ENCODE assay signal across 1 cellular context in the genomic region with DNA sequence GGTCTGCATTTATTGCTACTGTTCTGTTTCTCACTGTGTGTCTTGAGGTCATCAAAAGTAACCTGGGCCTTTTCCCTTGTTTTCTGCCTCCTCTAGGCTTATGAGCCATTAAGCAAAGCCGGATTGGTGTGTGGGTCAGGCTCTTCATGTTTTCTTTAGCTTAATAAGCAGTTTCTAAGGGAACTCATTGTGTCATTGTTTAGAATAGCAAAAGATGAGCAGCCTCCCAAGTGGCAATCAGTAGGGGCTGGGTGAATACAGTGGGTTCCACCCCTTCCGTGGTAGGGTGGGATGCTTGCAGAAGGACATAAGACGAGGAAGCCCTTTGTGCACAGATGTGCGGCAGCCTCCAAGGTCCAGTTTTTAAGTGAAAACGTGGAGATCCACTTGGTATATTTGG.
TF ChIP-seq lines count a peak whose summit lies in the region.

No MANE protein-coding gene starts in this region.

TF ChIP-seq in HepG2, 621 proteins besides CTCF, POLR2A, EP300 and RAD21:
- TF ChIP-seq CREB3 (CRISPR knock-in tag; IDR thresholded peaks at IDR 0.05): no peak
- TF ChIP-seq ZNF691 (CRISPR knock-in tag; IDR thresholded peaks at IDR 0.05; ENCODE audit: borderline replicate concordance, low read depth): no peak
- TF ChIP-seq AGO2 (optimal IDR thresholded peaks at IDR 0.05; ENCODE audit: low read depth, low read length): no peak
- TF ChIP-seq, protein P1, sequence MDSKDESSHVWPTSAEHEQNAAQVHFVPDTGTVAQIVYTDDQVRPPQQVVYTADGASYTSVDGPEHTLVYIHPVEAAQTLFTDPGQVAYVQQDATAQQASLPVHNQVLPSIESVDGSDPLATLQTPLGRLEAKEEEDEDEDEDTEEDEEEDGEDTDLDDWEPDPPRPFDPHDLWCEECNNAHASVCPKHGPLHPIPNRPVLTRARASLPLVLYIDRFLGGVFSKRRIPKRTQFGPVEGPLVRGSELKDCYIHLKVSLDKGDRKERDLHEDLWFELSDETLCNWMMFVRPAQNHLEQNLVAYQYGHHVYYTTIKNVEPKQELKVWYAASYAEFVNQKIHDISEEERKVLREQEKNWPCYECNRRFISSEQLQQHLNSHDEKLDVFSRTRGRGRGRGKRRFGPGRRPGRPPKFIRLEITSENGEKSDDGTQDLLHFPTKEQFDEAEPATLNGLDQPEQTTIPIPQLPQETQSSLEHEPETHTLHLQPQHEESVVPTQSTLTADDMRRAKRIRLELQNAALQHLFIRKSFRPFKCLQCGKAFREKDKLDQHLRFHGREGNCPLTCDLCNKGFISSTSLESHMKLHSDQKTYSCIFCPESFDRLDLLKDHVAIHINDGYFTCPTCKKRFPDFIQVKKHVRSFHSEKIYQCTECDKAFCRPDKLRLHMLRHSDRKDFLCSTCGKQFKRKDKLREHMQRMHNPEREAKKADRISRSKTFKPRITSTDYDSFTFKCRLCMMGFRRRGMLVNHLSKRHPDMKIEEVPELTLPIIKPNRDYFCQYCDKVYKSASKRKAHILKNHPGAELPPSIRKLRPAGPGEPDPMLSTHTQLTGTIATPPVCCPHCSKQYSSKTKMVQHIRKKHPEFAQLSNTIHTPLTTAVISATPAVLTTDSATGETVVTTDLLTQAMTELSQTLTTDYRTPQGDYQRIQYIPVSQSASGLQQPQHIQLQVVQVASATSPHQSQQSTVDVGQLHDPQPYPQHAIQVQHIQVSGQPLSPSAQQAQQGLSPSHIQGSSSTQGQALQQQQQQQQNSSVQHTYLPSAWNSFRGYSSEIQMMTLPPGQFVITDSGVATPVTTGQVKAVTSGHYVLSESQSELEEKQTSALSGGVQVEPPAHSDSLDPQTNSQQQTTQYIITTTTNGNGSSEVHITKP (CRISPR knock-in tag; IDR thresholded peaks at IDR 0.05; ENCODE audit: low read depth): no peak
- no peak for TF ChIP-seq LRRFIP1 (CRISPR knock-in tag; conservative IDR thresholded peaks at IDR 0.05)
- no peak for TF ChIP-seq ELF3 (CRISPR knock-in tag; IDR thresholded peaks at IDR 0.05)
- TF ChIP-seq NFIC (IDR thresholded peaks at IDR 0.05; ENCODE audit: low read length): no peak
- no peak for TF ChIP-seq CREBL2 (CRISPR knock-in tag; IDR thresholded peaks at IDR 0.05; ENCODE audit: borderline replicate concordance)
- TF ChIP-seq CENPT (CRISPR knock-in tag; IDR thresholded peaks at IDR 0.05; ENCODE audit: low read depth): no peak
